In the genomic region with DNA sequence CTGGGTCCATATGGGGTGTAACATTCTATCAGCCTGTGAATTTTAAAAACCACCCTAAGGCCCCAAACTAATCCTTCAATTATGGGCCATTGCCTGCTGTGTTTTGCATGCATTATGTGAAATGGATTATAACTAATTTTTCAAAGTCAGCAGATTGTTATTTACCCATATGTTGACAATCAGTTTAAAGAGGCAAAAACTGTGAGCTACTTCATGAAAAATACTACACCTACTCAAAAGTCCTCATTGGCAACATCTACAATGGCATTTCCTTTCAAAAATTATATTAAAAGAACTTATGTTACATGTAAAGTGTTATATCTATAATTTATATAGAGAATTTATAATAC, we compare ENCODE assay signal across 1 cellular context.
TF ChIP-seq lines count a peak whose summit lies in the region.

No MANE protein-coding gene starts in this region.

TF ChIP-seq in endothelial cell of umbilical vein, 7 proteins besides CTCF, POLR2A, EP300 and RAD21:
- no peak for TF ChIP-seq MAX (IDR thresholded peaks at IDR 0.05; ENCODE audit: insufficient read depth, insufficient read length)
- TF ChIP-seq POLR2AphosphoS5 (IDR thresholded peaks at IDR 0.05; ENCODE audit: insufficient read depth, low read depth, low read length): no peak
- TF ChIP-seq JUN (IDR thresholded peaks at IDR 0.05; ENCODE audit: borderline replicate concordance, insufficient read depth, insufficient read length, low read depth): no peak
- no peak for TF ChIP-seq MYC (IDR thresholded peaks at IDR 0.05; ENCODE audit: low read depth, low read length)
- no peak for TF ChIP-seq FOS (IDR thresholded peaks at IDR 0.05; ENCODE audit: borderline replicate concordance, insufficient read depth, low read length)
- no peak for TF ChIP-seq GATA2 (IDR thresholded peaks at IDR 0.05; ENCODE audit: insufficient read depth, insufficient read length, low read depth, low read length)
- TF ChIP-seq EZH2 (IDR thresholded peaks at IDR 0.05; ENCODE audit: borderline replicate concordance, low read depth, low read length, severe bottlenecking): no peak
TF ChIP-seq in endothelial cell of umbilical vein: peak in this region for 0.
